ENCODE assay signal across 9 cellular contexts in genomic region chr21:45923146-45923545, GRCh38. TPM values are rescaled to one million over a fixed set of nuclear protein-coding genes. Genes with fewer than 3 reads are reported as not detected.
DNase-seq lines count a peak whose midpoint lies in the region; ATAC-seq and TF ChIP-seq lines count a peak whose summit lies in the region.
"Had no signal": no experiment of that assay in that cellular context is flagged by ENCODE, and none has a peak within 500 bp of the region (broad histone marks: within the 10 kb centered on the region; RNA-seq: fewer than 3 reads in every experiment).

No MANE protein-coding gene starts in this region.

- no peak overlapping the region for H3K4me3 ChIP-seq in GM06990 (replicated peaks; ENCODE audit: low read depth, low read length)
- H3K4me3 ChIP-seq in OCI-LY3 (ENCODE audit: low read length), result no peak overlapping the region
- H3K4me3 ChIP-seq in fibroblast of villous mesenchyme (ENCODE audit: low read depth, low read length), result no peak overlapping the region

- TF ChIP-seq CTCF in GM06990 (IDR thresholded peaks at IDR 0.05; ENCODE audit: insufficient read depth, low read length, poor library complexity, severe bottlenecking) (peak; percentile 40), OCI-LY3 (IDR thresholded peaks at IDR 0.05; ENCODE audit: low read depth, low read length) (peak; percentile 39), fibroblast of villous mesenchyme (IDR thresholded peaks at IDR 0.05; ENCODE audit: insufficient read depth, low read depth, low read length) (peak; percentile 97)

- no peak overlapping the region for H3K4me3 Mint-ChIP-seq in activated T-helper 17 cell treated with anti-CD3 and anti-CD28 coated beads, Interleukin-2, amount 50 U/mL, for 72 hours
- H3K4me3 Mint-ChIP-seq: dendritic cell treated with granulocyte-macrophage colony-stimulating factor and Interleukin-4, amounts not matched to agents 40 ng/mL and 50 ng/mL, for 4 days had no signal

- no peaks in the 10 kb centered on the region for H3K4me1 ChIP-seq in OCI-LY3 (ENCODE audit: low read length)

- ATAC-seq in activated T-helper 17 cell treated with anti-CD3 and anti-CD28 coated beads, Interleukin-2, amount 50 U/mL, for 72 hours (replicated peaks), result peak; percentile 64
- ATAC-seq in GM18861 (IDR thresholded peaks at IDR 0.05; ENCODE audit: unreplicated experiment) (no peak), HG02852 (IDR thresholded peaks at IDR 0.05; ENCODE audit: unreplicated experiment) (no peak)

- peaks cover 5% of the 10 kb centered on the region for H3K4me1 Mint-ChIP-seq in activated T-helper 17 cell treated with anti-CD3 and anti-CD28 coated beads, Interleukin-2, amount 50 U/mL, for 72 hours

- H3K36me3 Mint-ChIP-seq in activated T-helper 17 cell treated with anti-CD3 and anti-CD28 coated beads, Interleukin-2, amount 50 U/mL, for 72 hours (ENCODE audit: low read depth), result no peaks in the 10 kb centered on the region

- no peak overlapping the region for H2AFZ ChIP-seq in OCI-LY3 (ENCODE audit: low read depth, low read length)

- no peaks in the 10 kb centered on the region for H4K20me1 ChIP-seq in OCI-LY3 (ENCODE audit: insufficient read depth, low read length)

- no peaks in the 10 kb centered on the region for H3K27me3 Mint-ChIP-seq in activated T-helper 17 cell treated with anti-CD3 and anti-CD28 coated beads, Interleukin-2, amount 50 U/mL, for 72 hours

- DNase-seq in GM06990 (ENCODE audit: extremely low read depth, insufficient read length), result no peak
- peak; percentile 79 for DNase-seq in fibroblast of villous mesenchyme (ENCODE audit: low read depth)
- DNase-seq in occipital lobe (lab: John Stamatoyannopoulos, UW), result peak; percentile 63
- peak; percentile 89 for DNase-seq in superior temporal gyrus (ENCODE audit: extremely low spot score)

- H3K79me2 ChIP-seq in OCI-LY3 (ENCODE audit: low read length), result no peaks in the 10 kb centered on the region

- no peak overlapping the region for H3K27ac Mint-ChIP-seq in activated T-helper 17 cell treated with anti-CD3 and anti-CD28 coated beads, Interleukin-2, amount 50 U/mL, for 72 hours
- H3K27ac Mint-ChIP-seq: dendritic cell treated with granulocyte-macrophage colony-stimulating factor and Interleukin-4, amounts not matched to agents 40 ng/mL and 50 ng/mL, for 4 days had no signal

- no peak overlapping the region for H3K27ac ChIP-seq in OCI-LY3 (ENCODE audit: low read length)

- H3K36me3 ChIP-seq in GM06990 (ENCODE audit: control insufficient read depth, insufficient read depth, low read length), result no peaks in the 10 kb centered on the region
- no peaks in the 10 kb centered on the region for H3K36me3 ChIP-seq in OCI-LY3 (replicated peaks; ENCODE audit: low read depth, low read length)

- no peaks in the 10 kb centered on the region for H3K9me3 Mint-ChIP-seq in activated T-helper 17 cell treated with anti-CD3 and anti-CD28 coated beads, Interleukin-2, amount 50 U/mL, for 72 hours
- H3K9me3 Mint-ChIP-seq: dendritic cell treated with granulocyte-macrophage colony-stimulating factor and Interleukin-4, amounts not matched to agents 40 ng/mL and 50 ng/mL, for 4 days had no signal

- no peak overlapping the region for H3K4me2 ChIP-seq in OCI-LY3 (ENCODE audit: low read length)

- no peaks in the 10 kb centered on the region for H3K9me3 ChIP-seq in OCI-LY3 (ENCODE audit: insufficient read depth, low read length)

- H3K27me3 ChIP-seq in GM06990 (replicated peaks; ENCODE audit: control insufficient read depth, insufficient read depth, low read length) (no peaks in the 10 kb centered on the region), OCI-LY3 (ENCODE audit: low read depth, low read length) (no peaks in the 10 kb centered on the region)

- no peak overlapping the region for H3K9ac ChIP-seq in OCI-LY3 (ENCODE audit: low read length)

RNA-seq across cellular contexts. Expression of gene COL6A1, which starts 58.4 kb away (rescaled TPM):
- 1 to 10 TPM in 1 of 2 donors, under 1 TPM in 1; 0.69 to 2.0 TPM for total RNA-seq in activated T-helper 17 cell treated with anti-CD3 and anti-CD28 coated beads, Interleukin-2, amount 50 U/mL, for 72 hours
- total RNA-seq in fibroblast of villous mesenchyme (538 and 819 TPM in 2 replicates), occipital lobe (41.0 TPM)

Comparison
In these comparisons a context has a peak if more than half of its experiments do, and no peak if none do; other contexts are left out.
1. CTCF ChIP-seq: peak in every context shown above with its lines; median percentile 97 in fibroblast of villous mesenchyme; 40 in GM06990; 39 in OCI-LY3.
2. RNA of gene COL6A1, which starts 58.4 kb away (total RNA-seq): 538 to 819 TPM in fibroblast of villous mesenchyme and 41.0 TPM in occipital lobe (single experiment); 0.69 to 2.0 TPM in activated T-helper 17 cell treated with anti-CD3 and anti-CD28 coated beads, Interleukin-2, amount 50 U/mL, for 72 hours; every median in the first group is over 10 times any median in the second.